ENCODE assay signal across 20 cellular contexts in genomic region chr11:73585834-73586575, GRCh38. TPM values are rescaled to one million over a fixed set of nuclear protein-coding genes. Genes with fewer than 3 reads are reported as not detected.
DNase-seq lines count a peak whose midpoint lies in the region; ATAC-seq, FAIRE-seq and TF ChIP-seq lines count a peak whose summit lies in the region.
"Had no signal": no experiment of that assay in that cellular context is flagged by ENCODE, and none has a peak within 500 bp of the region (broad histone marks: within the 10 kb centered on the region; RNA-seq: fewer than 3 reads in every experiment).

No MANE protein-coding gene starts in this region.

- no peak for TF ChIP-seq RAD21 in IMR-90 (IDR thresholded peaks at IDR 0.05; ENCODE audit: low read length)

- H3K79me1 ChIP-seq in IMR-90 (ENCODE audit: low read depth in 1 of 2, low read length in 2 of 2), result peaks cover 28 to 68% of the 10 kb centered on the region in 2 experiments

- H3K27ac ChIP-seq in IMR-90 (ENCODE audit: insufficient read depth, low read length) (no peak overlapping the region), astrocyte (ENCODE audit: low read depth, low read length) (no peak overlapping the region), foreskin keratinocyte (no peak overlapping the region)
- H3K27ac ChIP-seq: pancreas, skin epidermis, testis had no signal

- TF ChIP-seq CTCF in IMR-90 (conservative IDR thresholded peaks at IDR 0.05; ENCODE audit: low read depth, low read length) (no peak), astrocyte (IDR thresholded peaks at IDR 0.05; ENCODE audit: insufficient read depth, low read depth, low read length) (no peak), foreskin keratinocyte (conservative IDR thresholded peaks at IDR 0.05) (no peak), natural killer cell (IDR thresholded peaks at IDR 0.05) (no peak)

- peak; percentile 98 for ATAC-seq in IMR-90 (ENCODE audit: low read depth)
- peak; percentile 67 for ATAC-seq in foreskin keratinocyte
- no peak for ATAC-seq in natural killer cell
- ATAC-seq: activated CD4-positive, CD25-positive, alpha-beta regulatory T cell treated with anti-CD3 and anti-CD28 coated beads, Interleukin-2, amount 50 U/mL, for 24 hours; activated CD8-positive, alpha-beta memory T cell treated with anti-CD3 and anti-CD28 coated beads, Interleukin-2, amount 10 ng/mL, durations not matched to agents 7 days and 5 days; activated naive CD8-positive, alpha-beta T cell treated with anti-CD3 and anti-CD28 coated beads, Interleukin-2, amount 50 U/mL, for 24 hours; pancreas had no signal

- H3K27me3 Mint-ChIP-seq in astrocyte (ENCODE audit: low read depth, unreplicated experiment) (no peaks in the 10 kb centered on the region), natural killer cell (ENCODE audit: low read depth in 2 of 2) (no peaks in the 10 kb centered on the region)
- H3K27me3 Mint-ChIP-seq: activated CD8-positive, alpha-beta memory T cell treated with anti-CD3 and anti-CD28 coated beads, Interleukin-2, amount 10 ng/mL, durations not matched to agents 7 days and 5 days; activated naive CD8-positive, alpha-beta T cell treated with anti-CD3 and anti-CD28 coated beads, Interleukin-2, amount 50 U/mL, for 24 hours; B cell had no signal

- no peak overlapping the region for H2BK5ac ChIP-seq in IMR-90 (ENCODE audit: low read depth, low read length, poor library complexity, severe bottlenecking)

- H3K27me3 ChIP-seq in IMR-90 (ENCODE audit: control insufficient read depth, insufficient read depth, low read length), result no peaks in the 10 kb centered on the region
- H3K27me3 ChIP-seq in astrocyte (ENCODE audit: insufficient read depth, low read length), result no peaks in the 10 kb centered on the region
- H3K27me3 ChIP-seq in foreskin keratinocyte, result no peaks in the 10 kb centered on the region
- H3K27me3 ChIP-seq: pancreas, testis had no signal

- H3K36me3 ChIP-seq in IMR-90 (ENCODE audit: control insufficient read depth, insufficient read depth, low read length) (no peaks in the 10 kb centered on the region), astrocyte (ENCODE audit: insufficient read depth, low read length) (no peaks in the 10 kb centered on the region)
- H3K36me3 ChIP-seq: pancreas had no signal

- no peak overlapping the region for H2BK120ac ChIP-seq in IMR-90 (ENCODE audit: low read depth, low read length)

- peak overlapping the region; percentile 33; the same call in 1 of the 2 replicates for H2AK5ac ChIP-seq in IMR-90 (ENCODE audit: low read depth, low read length)

- H4K8ac ChIP-seq in IMR-90 (ENCODE audit: low read depth in 2 of 2, low read length in 2 of 2), result no peak overlapping the region

- H3K4ac ChIP-seq in IMR-90 (ENCODE audit: low read depth, low read length), result no peak overlapping the region

- H3K9me3 ChIP-seq in IMR-90 (ENCODE audit: control insufficient read depth, insufficient read depth, low read length), result no peaks in the 10 kb centered on the region
- H3K9me3 ChIP-seq in astrocyte (ENCODE audit: insufficient read depth, low read depth, low read length), result no peaks in the 10 kb centered on the region
- H3K9me3 ChIP-seq: pancreas, testis had no signal

- H2AFZ ChIP-seq in IMR-90 (replicated peaks; ENCODE audit: low read length, poor library complexity), result no peak overlapping the region
- H2AFZ ChIP-seq in astrocyte (ENCODE audit: low read depth, low read length), result no peak overlapping the region

- H3K4me2 ChIP-seq in IMR-90 (ENCODE audit: low read depth, low read length), result no peak overlapping the region
- H3K4me2 ChIP-seq in astrocyte (ENCODE audit: low read length), result no peak overlapping the region

- no TSS peak for BruUV-seq in IMR-90 (replicated peaks; lab: Mats Ljungman, UMichigan)

- H3K4me1 ChIP-seq in IMR-90 (ENCODE audit: control insufficient read depth, insufficient read depth, low read length) (no peaks in the 10 kb centered on the region; the same call in 1 of the 2 replicates), astrocyte (ENCODE audit: insufficient read depth, low read length) (no peaks in the 10 kb centered on the region), foreskin keratinocyte (peaks cover 11% of the 10 kb centered on the region)
- H3K4me1 ChIP-seq: pancreas, testis had no signal

- TF ChIP-seq POLR2A in IMR-90 (IDR thresholded peaks at IDR 0.05; ENCODE audit: low read depth, low read length), result no peak

- CTCF ChIA-PET in IMR-90 (lab: Yijun Ruan, JAX), result interaction anchor here (0.9 kb wide), 1 partner anchor 9 kb away, joined by 3 read pairs; no protein-coding TSS in a partner anchor

- H3K36me3 Mint-ChIP-seq in astrocyte (ENCODE audit: low read depth, unreplicated experiment) (peaks cover 15% of the 10 kb centered on the region), natural killer cell (no peaks in the 10 kb centered on the region)

- peaks cover 6% of the 10 kb centered on the region; the same call in 1 of the 2 replicates for H3K9me1 ChIP-seq in IMR-90 (ENCODE audit: insufficient read depth, low read length)

- H3K4me3 Mint-ChIP-seq in astrocyte (ENCODE audit: unreplicated experiment) (no peak overlapping the region), natural killer cell (no peak overlapping the region)
- H3K4me3 Mint-ChIP-seq: activated CD8-positive, alpha-beta memory T cell treated with anti-CD3 and anti-CD28 coated beads, Interleukin-2, amount 10 ng/mL, durations not matched to agents 7 days and 5 days; activated naive CD8-positive, alpha-beta T cell treated with anti-CD3 and anti-CD28 coated beads, Interleukin-2, amount 50 U/mL, for 24 hours; B cell had no signal

- POLR2A ChIA-PET in IMR-90 (lab: Charles Lee; ENCODE audit: unreplicated experiment), result no interaction called here

- no peak overlapping the region for H3K56ac ChIP-seq in IMR-90 (ENCODE audit: extremely low read depth, insufficient read depth, low read length)

- in situ Hi-C loops in IMR-90 (cut with MboI; ENCODE audit: low sequenced_read_pairs), result no loop called here

- H3K4me3 ChIP-seq in IMR-90 (ENCODE audit: insufficient read depth, low read depth, low read length), result no peak overlapping the region
- H3K4me3 ChIP-seq in astrocyte (ENCODE audit: insufficient read depth, low read depth, low read length), result no peak overlapping the region
- H3K4me3 ChIP-seq: pancreas, skin epidermis, testis had no signal

- H4K91ac ChIP-seq in IMR-90 (ENCODE audit: insufficient read depth, low read depth, low read length), result no peak overlapping the region

- peaks cover 9% of the 10 kb centered on the region for H4K20me1 ChIP-seq in IMR-90 (ENCODE audit: insufficient read depth, low read length)
- peaks cover 59% of the 10 kb centered on the region for H4K20me1 ChIP-seq in astrocyte (ENCODE audit: insufficient read depth, low read length)

- no peak overlapping the region for H2BK15ac ChIP-seq in IMR-90 (ENCODE audit: low read depth, low read length)

- H2AK9ac ChIP-seq in IMR-90 (replicated peaks; ENCODE audit: low read depth, low read length, poor library complexity), result no peak overlapping the region

- intact Hi-C loops in IMR-90 (cut with micrococcal nuclease) (no loop called here), natural killer cell (cut with micrococcal nuclease) (no loop called here)

- WGBS in IMR-90 (ENCODE audit: extremely low coverage in 2 of 2, insufficient read length in 1 of 2), 2 experiments, result no CpG with 5 or more reads among the region's 1 CpG

- no peak for FAIRE-seq in astrocyte (lab: Jason Lieb, UNC)
- FAIRE-seq in HTR-8/SVneo (lab: Jason Lieb, UNC), result no peak
- FAIRE-seq: colon, pancreas had no signal

- no peak overlapping the region for H2BK20ac ChIP-seq in IMR-90 (ENCODE audit: low read depth, low read length)

- no peak overlapping the region for H4K5ac ChIP-seq in IMR-90 (ENCODE audit: low read depth, low read length)

- no peak overlapping the region for H3K18ac ChIP-seq in IMR-90 (ENCODE audit: low read depth, low read length)

- H3K27ac Mint-ChIP-seq in astrocyte (ENCODE audit: unreplicated experiment), result no peak overlapping the region
- H3K27ac Mint-ChIP-seq in natural killer cell, result no peak overlapping the region
- H3K27ac Mint-ChIP-seq: activated CD8-positive, alpha-beta memory T cell treated with anti-CD3 and anti-CD28 coated beads, Interleukin-2, amount 10 ng/mL, durations not matched to agents 7 days and 5 days; activated naive CD8-positive, alpha-beta T cell treated with anti-CD3 and anti-CD28 coated beads, Interleukin-2, amount 50 U/mL, for 24 hours; activated T-helper 2 cell treated with anti-CD3 and anti-CD28 coated beads, Interferon-gamma antibody, Interleukin-2, Interleukin-4, amounts not matched to agents 10 μg/mL and 5 μg/mL and 100 μg/mL, durations not matched to agents 14 hours and 24 hours and 36 hours; B cell had no signal

- no peak overlapping the region for H3K14ac ChIP-seq in IMR-90 (replicated peaks; ENCODE audit: low read depth, low read length)

- H3K23ac ChIP-seq in IMR-90 (ENCODE audit: low read depth, low read length), result 0 out of 2 replicates have a peak overlapping the region, but pooled peaks have one; percentile 44

- DNase-seq in Daoy (ENCODE audit: low read depth), result peak; percentile 48
- DNase-seq in IMR-90, result peak; percentile 90
- peak; percentile 55 for DNase-seq in astrocyte (ENCODE audit: low read depth)
- DNase-seq in foreskin keratinocyte, result peak; percentile 54 to 80
- DNase-seq in natural killer cell, result no peak
- DNase-seq in GM19238 (ENCODE audit: insufficient read length, low spot score), result no peak
- DNase-seq in HTR-8/SVneo (ENCODE audit: insufficient read length, low spot score), result no peak
- DNase-seq in activated CD4-positive, alpha-beta T cell treated with anti-CD3 and anti-CD28 coated beads for 48 hours, result no peak
- DNase-seq: activated CD8-positive, alpha-beta memory T cell treated with anti-CD3 and anti-CD28 coated beads, Interleukin-2, amount 10 ng/mL, durations not matched to agents 7 days and 5 days; activated naive CD8-positive, alpha-beta T cell treated with anti-CD3 and anti-CD28 coated beads, Interleukin-2, amount 50 U/mL, for 24 hours; Calu3; NCI-H2029 treated with DMSO at 0.1 percent for 48 hours; NCI-H510A; pancreas; testis had no signal

- H3K9ac ChIP-seq in IMR-90 (ENCODE audit: low read depth, low read length) (no peak overlapping the region), astrocyte (ENCODE audit: low read length) (no peak overlapping the region)

- peaks cover 5% of the 10 kb centered on the region for H3K4me1 Mint-ChIP-seq in astrocyte (ENCODE audit: low read depth, unreplicated experiment)
- peaks cover 16 to 19% of the 10 kb centered on the region in 2 donors for H3K4me1 Mint-ChIP-seq in natural killer cell

- dilution Hi-C loops in IMR-90 (cut with HindIII; ENCODE audit: low sequenced_read_pairs, unreplicated experiment), result no loop called here

- peaks cover 65% of the 10 kb centered on the region for H3K79me2 ChIP-seq in astrocyte (ENCODE audit: insufficient read depth, low read length)

- no peaks in the 10 kb centered on the region for H3K9me3 Mint-ChIP-seq in astrocyte (ENCODE audit: unreplicated experiment)
- H3K9me3 Mint-ChIP-seq in natural killer cell, result no peaks in the 10 kb centered on the region
- H3K9me3 Mint-ChIP-seq: activated naive CD8-positive, alpha-beta T cell treated with anti-CD3 and anti-CD28 coated beads, Interleukin-2, amount 50 U/mL, for 24 hours; activated T-helper 2 cell treated with anti-CD3 and anti-CD28 coated beads, Interferon-gamma antibody, Interleukin-2, Interleukin-4, amounts not matched to agents 10 μg/mL and 5 μg/mL and 100 μg/mL, durations not matched to agents 14 hours and 24 hours and 36 hours had no signal

RNA-seq across cellular contexts. Expression of gene FAM168A, which starts 11.9 kb away (rescaled TPM):
- 8.9 and 11.6 TPM in 2 replicates for total RNA-seq in Daoy (2014; rRNA removed; shearing (Covaris generic))
- total RNA-seq in IMR-90 (2012; rRNA removed), result 13.1 and 13.6 TPM in 2 replicates
- 22.8 and 25.9 TPM in 2 replicates for polyA plus RNA-seq in IMR-90 (2012; rRNA removed)
- 6.5 and 14.4 TPM in 2 replicates for polyA plus RNA-seq in IMR-90 (2012; cell fraction: cytosol; rRNA removed)
- polyA plus RNA-seq in IMR-90 (2012; cell fraction: nucleus; rRNA removed; ENCODE audit: low replicate concordance), result 38.0 and 40.8 TPM in 2 replicates
- total RNA-seq in astrocyte, result 44.8 and 51.7 TPM in 2 replicates
- total RNA-seq in foreskin keratinocyte, result 14.6 and 15.9 TPM in 2 replicates
- 4.3 and 5.1 TPM in 2 replicates for polyA plus RNA-seq in foreskin keratinocyte
- total RNA-seq in natural killer cell, result 10 to 100 TPM; 27.4 to 39.8 (median 30.4) TPM

Comparison
In these comparisons a context has a peak if more than half of its experiments do, and no peak if none do; other contexts are left out.
1. DNase-seq: peak in Daoy (single experiment), IMR-90 (single experiment), astrocyte (single experiment) and foreskin keratinocyte (2 of 2); none in natural killer cell (single experiment), GM19238 (single experiment), HTR-8/SVneo (single experiment) and activated CD4-positive, alpha-beta T cell treated with anti-CD3 and anti-CD28 coated beads for 48 hours (single experiment).
2. ATAC-seq: peak in IMR-90 (single experiment) and foreskin keratinocyte (single experiment); none in natural killer cell (0 of 3).